ENCODE assay signal across 1 cellular context in the genomic region with DNA sequence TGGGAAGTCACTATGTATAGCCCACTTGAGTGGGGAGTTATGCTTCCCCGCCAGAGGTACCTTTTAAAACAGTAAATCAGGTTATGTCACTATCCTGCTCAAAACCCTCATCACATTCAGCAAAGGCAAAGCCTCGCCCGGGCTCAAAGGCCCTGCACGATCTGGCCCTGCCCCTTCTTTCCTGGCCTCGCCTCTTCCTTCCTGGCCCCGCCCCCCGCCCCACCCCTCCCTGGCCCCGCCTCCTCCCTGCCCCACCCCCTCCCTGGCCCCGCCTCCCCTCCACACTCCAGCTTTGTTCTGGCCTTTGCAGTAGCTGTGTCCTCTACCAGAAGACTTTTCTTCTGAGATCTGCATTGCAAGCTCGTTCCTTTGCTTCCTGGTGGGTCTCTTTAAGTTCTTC.
TF ChIP-seq lines count a peak whose summit lies in the region.

No MANE protein-coding gene starts in this region.

TF ChIP-seq in GM12878, 131 proteins besides CTCF, POLR2A, EP300 and RAD21 (continued from another document):
- TF ChIP-seq ATF2 (IDR thresholded peaks at IDR 0.05; ENCODE audit: low read length) (no peak), PBX3 (IDR thresholded peaks at IDR 0.05; ENCODE audit: insufficient replicate concordance, low read depth, low read length) (no peak), PML (IDR thresholded peaks at IDR 0.05; ENCODE audit: low read length) (no peak)
